ENCODE assay signal across 10 cellular contexts in the genomic region with DNA sequence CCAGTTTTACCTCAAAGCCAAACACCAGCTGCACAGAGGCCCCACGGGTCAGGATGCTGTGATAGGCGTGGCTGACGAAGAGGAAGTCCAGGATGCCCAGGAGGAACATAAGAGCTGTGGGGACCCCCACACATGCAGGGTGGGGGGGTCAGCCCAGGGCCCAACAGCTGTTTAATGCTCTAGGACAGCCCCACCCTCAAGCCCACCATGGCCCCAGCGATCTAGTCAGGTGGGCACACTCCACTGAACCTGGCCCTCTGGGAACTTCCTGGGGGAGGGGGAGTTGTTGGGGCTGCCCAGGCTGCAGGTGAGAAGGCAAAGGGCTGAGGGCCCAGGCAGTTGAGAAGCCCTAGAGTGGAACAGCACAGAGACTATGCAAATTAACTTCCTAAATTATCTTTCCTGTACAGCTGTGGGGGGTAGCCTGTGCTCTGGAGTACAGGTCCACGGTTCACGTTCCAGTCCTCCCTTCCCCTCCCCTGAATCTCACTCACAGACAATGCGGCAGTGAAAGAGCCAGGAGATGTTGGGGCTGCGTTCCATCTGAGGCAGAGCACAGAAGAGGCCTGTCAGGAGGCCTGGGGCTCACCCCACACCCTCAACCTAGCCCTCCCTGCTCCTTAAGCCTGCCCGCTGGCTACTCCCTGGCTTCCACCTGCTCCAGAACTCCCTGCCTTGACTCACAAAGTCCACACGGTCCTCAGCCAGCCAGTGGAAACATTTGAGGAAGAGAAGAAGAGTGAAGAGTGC. TPM values are rescaled to one million over a fixed set of nuclear protein-coding genes. Genes with fewer than 3 reads are reported as not detected.
DNase-seq lines count a peak whose midpoint lies in the region; ATAC-seq and TF ChIP-seq lines count a peak whose summit lies in the region.
"Had no signal": no experiment of that assay in that cellular context is flagged by ENCODE, and none has a peak within 500 bp of the region (broad histone marks: within the 10 kb centered on the region; RNA-seq: fewer than 3 reads in every experiment).

No MANE protein-coding gene starts in this region.

- ATAC-seq in thoracic aorta (ENCODE audit: insufficient number of reproducible peaks, low FRiP score, low read depth) (no peak), HG03565 (IDR thresholded peaks at IDR 0.05; ENCODE audit: unreplicated experiment) (no peak)

- H2AFZ ChIP-seq in Karpas-422 (ENCODE audit: low read length), result no peak overlapping the region
- H2AFZ ChIP-seq in fibroblast of lung (ENCODE audit: low read length), result no peak overlapping the region

- DNase-seq in activated CD8-positive, alpha-beta memory T cell treated with anti-CD3 and anti-CD28 coated beads for 24 hours, result peak; percentile 45
- no peak for DNase-seq in activated CD8-positive, alpha-beta memory T cell treated with anti-CD3 and anti-CD28 coated beads, Interleukin-2, amount 50 U/mL, for 4 hours
- DNase-seq in Karpas-422 (peak; percentile 97), fibroblast of lung (ENCODE audit: low read depth in 2 of 2) (no peak), thoracic aorta (ENCODE audit: low spot score) (no peak), SW 1271 (lab: John Stamatoyannopoulos, UW) (no peak), NCI-H1930 (lab: John Stamatoyannopoulos, UW) (no peak)
- DNase-seq: anterior cingulate cortex, BE2C had no signal

- H3K4me3 ChIP-seq in Karpas-422 (ENCODE audit: low read length), result peak overlapping the region; percentile 91
- H3K4me3 ChIP-seq in fibroblast of lung (replicated peaks in 1 of 4; ENCODE audit: control extremely low read depth in 1 of 4, insufficient read depth in 1 of 4, low read depth in 3 of 4, low read length in 4 of 4), result peak overlapping the region in 1 of 4 experiments; percentile 95
- peak overlapping the region; percentile 81 for H3K4me3 ChIP-seq in thoracic aorta

- TF ChIP-seq CTCF in fibroblast of lung (conservative IDR thresholded peaks at IDR 0.05 in 1 of 2, IDR thresholded peaks at IDR 0.05 in 1 of 2; ENCODE audit: low read depth in 1 of 2, low read length in 2 of 2) (no peak), thoracic aorta (IDR thresholded peaks at IDR 0.05) (no peak)

- H4K20me1 ChIP-seq in Karpas-422 (ENCODE audit: insufficient read depth, low read depth, low read length), result peaks cover 34% of the 10 kb centered on the region; the same call in 1 of the 2 replicates
- no peaks in the 10 kb centered on the region for H4K20me1 ChIP-seq in fibroblast of lung (ENCODE audit: control insufficient read depth, extremely low read depth, insufficient read depth, low read length)

- no peaks in the 10 kb centered on the region for H3K9me3 ChIP-seq in Karpas-422 (ENCODE audit: low read length)
- H3K9me3 ChIP-seq in fibroblast of lung (ENCODE audit: control insufficient read depth, insufficient read depth, low read depth, low read length), result no peaks in the 10 kb centered on the region
- no peaks in the 10 kb centered on the region for H3K9me3 ChIP-seq in thoracic aorta
- H3K9me3 ChIP-seq: BE2C had no signal

- H3K4me1 ChIP-seq in Karpas-422 (ENCODE audit: low read length) (peaks cover 70% of the 10 kb centered on the region), fibroblast of lung (ENCODE audit: control insufficient read depth, extremely low read depth, insufficient read depth, low read length) (peaks cover 10% of the 10 kb centered on the region), thoracic aorta (ENCODE audit: control insufficient read depth in 1 of 2, low read depth in 2 of 2) (peaks cover 15 to 31% of the 10 kb centered on the region in 2 donors)
- H3K4me1 ChIP-seq: BE2C had no signal

- H3K27me3 ChIP-seq in Karpas-422 (ENCODE audit: low read length), result no peaks in the 10 kb centered on the region
- H3K27me3 ChIP-seq in fibroblast of lung (ENCODE audit: control insufficient read depth, insufficient read depth, low read length), result no peaks in the 10 kb centered on the region
- no peaks in the 10 kb centered on the region for H3K27me3 ChIP-seq in thoracic aorta (replicated peaks; ENCODE audit: insufficient read depth)
- H3K27me3 ChIP-seq: BE2C had no signal

- H3K79me2 ChIP-seq in Karpas-422 (ENCODE audit: low read length), result peaks cover 27% of the 10 kb centered on the region
- peaks cover 25% of the 10 kb centered on the region for H3K79me2 ChIP-seq in fibroblast of lung (ENCODE audit: control insufficient read depth, insufficient read depth, low read length)

- H3K9me2 ChIP-seq in Karpas-422 (replicated peaks; ENCODE audit: insufficient read depth, low read length), result no peaks in the 10 kb centered on the region

- H3K9ac ChIP-seq in Karpas-422 (ENCODE audit: low read length) (peak overlapping the region; percentile 99), fibroblast of lung (ENCODE audit: insufficient read depth, low read length) (no peak overlapping the region)

- H3K27ac ChIP-seq in Karpas-422 (ENCODE audit: low read length), result peak overlapping the region; percentile 100
- no peak overlapping the region for H3K27ac ChIP-seq in fibroblast of lung (ENCODE audit: insufficient read depth, low read length)
- H3K27ac ChIP-seq in thoracic aorta, result no peak overlapping the region

- H3K36me3 ChIP-seq in Karpas-422 (ENCODE audit: insufficient read depth, low read length) (peaks cover 43% of the 10 kb centered on the region), fibroblast of lung (ENCODE audit: control insufficient read depth, insufficient read depth, low read length) (peaks cover 31% of the 10 kb centered on the region), thoracic aorta (peaks cover 48% of the 10 kb centered on the region)

- H3K4me2 ChIP-seq in Karpas-422 (ENCODE audit: low read depth, low read length, poor library complexity, severe bottlenecking) (peak overlapping the region; percentile 98), fibroblast of lung (ENCODE audit: extremely low read depth, insufficient read depth, low read length) (peak overlapping the region; percentile 81)

RNA-seq across cellular contexts. Expression of a gene that starts 1.9 kb away (rescaled TPM):
- 73.6 and 118 TPM in 2 replicates for total RNA-seq in Karpas-422 (2014; rRNA removed; shearing (Covaris generic); ENCODE audit: low replicate concordance)
- total RNA-seq in fibroblast of lung (13.6 and 15.5 TPM in 2 replicates), thoracic aorta (10 to 100 TPM; 73.1 to 78.0 TPM)
- 25.2 and 30.4 TPM in 2 replicates for polyA plus RNA-seq in fibroblast of lung
- polyA plus RNA-seq in fibroblast of lung (2012), result 26.7 and 28.2 TPM in 2 replicates
- polyA minus RNA-seq in fibroblast of lung (ENCODE audit: low replicate concordance), result 259 and 336 TPM in 2 replicates

RNA-seq across cellular contexts. Expression of a gene that starts 10.3 kb away (rescaled TPM):
- total RNA-seq in Karpas-422 (2014; rRNA removed; shearing (Covaris generic); ENCODE audit: low replicate concordance), result 44.5 and 65.8 TPM in 2 replicates
- total RNA-seq in fibroblast of lung, result 46.2 and 70.8 TPM in 2 replicates
- 55.5 and 60.8 TPM in 2 replicates for polyA plus RNA-seq in fibroblast of lung
- 39.5 and 45.3 TPM in 2 replicates for polyA plus RNA-seq in fibroblast of lung (2012)
- 58.5 and 106 TPM in 2 replicates for polyA minus RNA-seq in fibroblast of lung (ENCODE audit: low replicate concordance)
- total RNA-seq in thoracic aorta, result 10 to 100 TPM; 44.6 to 61.1 TPM

RNA-seq across cellular contexts. Expression of a gene that starts 10.5 kb away (rescaled TPM):
- total RNA-seq in Karpas-422 (2014; rRNA removed; shearing (Covaris generic); ENCODE audit: low replicate concordance), result 662 and 1,340 TPM in 2 replicates
- total RNA-seq in fibroblast of lung (336 and 338 TPM in 2 replicates), thoracic aorta (100 to 1,000 TPM; 365 to 553 TPM)
- polyA plus RNA-seq in fibroblast of lung, result 256 and 290 TPM in 2 replicates
- 927 and 982 TPM in 2 replicates for polyA plus RNA-seq in fibroblast of lung (2012)
- 57.5 and 61.8 TPM in 2 replicates for polyA minus RNA-seq in fibroblast of lung (ENCODE audit: low replicate concordance)

RNA-seq across cellular contexts. Expression of a gene that starts 14.9 kb away (rescaled TPM):
- total RNA-seq in Karpas-422 (2014; rRNA removed; shearing (Covaris generic); ENCODE audit: low replicate concordance), result 11.3 and 18.0 TPM in 2 replicates
- 12.8 and 13.2 TPM in 2 replicates for total RNA-seq in fibroblast of lung
- 1.4 and 1.7 TPM in 2 replicates for polyA plus RNA-seq in fibroblast of lung
- 5.8 and 10.2 TPM in 2 replicates for polyA plus RNA-seq in fibroblast of lung (2012)
- 0.94 and 1.0 TPM in 2 replicates for polyA minus RNA-seq in fibroblast of lung (ENCODE audit: low replicate concordance)
- 10 to 100 TPM; 10.0 to 13.8 TPM for total RNA-seq in thoracic aorta

RNA-seq across cellular contexts. Expression of a gene that starts 20.7 kb away (rescaled TPM):
- 160 and 161 TPM in 2 replicates for total RNA-seq in Karpas-422 (2014; rRNA removed; shearing (Covaris generic); ENCODE audit: low replicate concordance)
- total RNA-seq in fibroblast of lung (30.0 and 89.5 TPM in 2 replicates), thoracic aorta (10 to 100 TPM in 1 of 2 donors, 1 to 10 TPM in 1; 2.5 to 49.0 TPM)
- polyA plus RNA-seq in fibroblast of lung, result 11.7 and 16.9 TPM in 2 replicates
- 12.7 and 21.9 TPM in 2 replicates for polyA plus RNA-seq in fibroblast of lung (2012)
- polyA minus RNA-seq in fibroblast of lung (ENCODE audit: low replicate concordance), result 74.8 and 156 TPM in 2 replicates

Comparison
In these comparisons a context has a peak if more than half of its experiments do, and no peak if none do; other contexts are left out.
1. DNase-seq: peak in activated CD8-positive, alpha-beta memory T cell treated with anti-CD3 and anti-CD28 coated beads for 24 hours (single experiment) and Karpas-422 (single experiment); none in activated CD8-positive, alpha-beta memory T cell treated with anti-CD3 and anti-CD28 coated beads, Interleukin-2, amount 50 U/mL, for 4 hours (single experiment), fibroblast of lung (0 of 2), thoracic aorta (single experiment), SW 1271 (0 of 2) and NCI-H1930 (0 of 2).